17 cellular contexts compared by ENCODE assay signal in genomic region chr6:5521322-5521721, GRCh38.
"Had no signal": no experiment of that assay in that cellular context is flagged by ENCODE, and none has a peak within 500 bp of the region (broad histone marks: within the 10 kb centered on the region; RNA-seq: fewer than 3 reads in every experiment).

No MANE protein-coding gene starts in this region.

- H3K27ac ChIP-seq: ascending aorta, colonic mucosa, thoracic aorta, upper lobe of right lung had no signal

- H3K27ac Mint-ChIP-seq: activated naive CD4-positive, alpha-beta T cell treated with anti-CD3 and anti-CD28 coated beads, Interleukin-2, amount 50 U/mL, for 24 hours; activated T-cell treated with anti-CD3 and anti-CD28 coated beads, Interleukin-2, amount 50 U/mL, for 24 hours; mesothelial cell of epicardium; progenitor cell of endocrine pancreas; stimulated activated naive B cell treated with anti-CD40 and anti-IgM and Interleukin-4, amounts not matched to agents 10 μg/mL and 1 μg/mL and 100 μg/mL, for 72 hours had no signal

- H3K36me3 Mint-ChIP-seq: mesothelial cell of epicardium had no signal

- H3K27me3 ChIP-seq: ascending aorta, colonic mucosa, upper lobe of right lung had no signal

- ATAC-seq: stimulated activated naive B cell treated with anti-CD40 and anti-IgM and Interleukin-4, amounts not matched to agents 10 μg/mL and 1 μg/mL and 100 μg/mL, for 72 hours had no signal

- H3K4me3 ChIP-seq: ascending aorta, colonic mucosa, lung, thoracic aorta, upper lobe of right lung had no signal

- H3K27me3 Mint-ChIP-seq: activated naive CD4-positive, alpha-beta T cell treated with anti-CD3 and anti-CD28 coated beads, Interleukin-2, amount 50 U/mL, for 24 hours; activated T-cell treated with anti-CD3 and anti-CD28 coated beads, Interleukin-2, amount 50 U/mL, for 24 hours; central memory CD8-positive, alpha-beta T cell; progenitor cell of endocrine pancreas; stimulated activated naive B cell treated with anti-CD40 and anti-IgM and Interleukin-4, amounts not matched to agents 10 μg/mL and 1 μg/mL and 100 μg/mL, for 72 hours had no signal

- FAIRE-seq: frontal cortex, keratinocyte, TTC549 had no signal

- H3K9me3 ChIP-seq: ascending aorta, colonic mucosa, thoracic aorta, upper lobe of right lung had no signal

- H3K36me3 ChIP-seq: ascending aorta, colonic mucosa, thoracic aorta, upper lobe of right lung had no signal

- H3K4me1 ChIP-seq: ascending aorta, colonic mucosa, upper lobe of right lung had no signal

- H3K4me1 Mint-ChIP-seq: mesothelial cell of epicardium, neural crest cell had no signal

- DNase-seq: activated CD4-positive, alpha-beta T cell treated with anti-CD3 and anti-CD28 coated beads, Interleukin-2, amount 50 U/mL, for 48 hours; activated T-cell treated with anti-CD3 and anti-CD28 coated beads, Interleukin-2, amount 50 U/mL, for 24 hours; colonic mucosa; hypothalamus; stimulated activated naive B cell treated with anti-CD40 and anti-IgM and Interleukin-4, amounts not matched to agents 10 μg/mL and 1 μg/mL and 100 μg/mL, for 72 hours; upper lobe of right lung had no signal

- H3K9me3 Mint-ChIP-seq: activated naive CD4-positive, alpha-beta T cell treated with anti-CD3 and anti-CD28 coated beads, Interleukin-2, amount 50 U/mL, for 24 hours; activated T-cell treated with anti-CD3 and anti-CD28 coated beads, Interleukin-2, amount 50 U/mL, for 24 hours; central memory CD8-positive, alpha-beta T cell; mesothelial cell of epicardium; neural crest cell had no signal

- H3K4me3 Mint-ChIP-seq: activated naive CD4-positive, alpha-beta T cell treated with anti-CD3 and anti-CD28 coated beads, Interleukin-2, amount 50 U/mL, for 24 hours; activated T-cell treated with anti-CD3 and anti-CD28 coated beads, Interleukin-2, amount 50 U/mL, for 24 hours; central memory CD8-positive, alpha-beta T cell; mesothelial cell of epicardium; neural crest cell; stimulated activated naive B cell treated with anti-CD40 and anti-IgM and Interleukin-4, amounts not matched to agents 10 μg/mL and 1 μg/mL and 100 μg/mL, for 72 hours had no signal
